ENCODE assay signal across 10 cellular contexts in the genomic region with DNA sequence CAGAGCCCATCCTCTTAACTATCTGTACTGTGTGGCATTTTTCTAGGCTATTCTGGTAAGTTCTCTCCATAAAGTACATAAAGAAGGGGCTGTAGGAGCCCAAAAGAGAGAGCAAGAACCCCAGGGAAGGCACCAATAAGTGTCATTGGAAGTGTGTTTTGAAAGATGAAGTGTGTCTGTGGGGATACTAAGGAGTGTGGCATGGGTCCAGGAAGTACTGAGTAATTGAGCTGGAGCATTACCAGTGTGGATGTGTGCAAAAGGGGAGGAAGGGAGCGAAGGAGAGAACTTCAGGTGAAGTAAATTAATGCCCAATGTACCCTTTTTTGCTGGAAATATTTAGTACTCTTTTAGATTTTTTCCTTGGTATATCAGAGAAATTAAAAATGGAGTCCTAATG.
DNase-seq lines count a peak whose midpoint lies in the region; ATAC-seq and TF ChIP-seq lines count a peak whose summit lies in the region.
"Had no signal": no experiment of that assay in that cellular context is flagged by ENCODE, and none has a peak within 500 bp of the region (broad histone marks: within the 10 kb centered on the region; RNA-seq: fewer than 3 reads in every experiment).

No MANE protein-coding gene starts in this region.

- H3K27ac ChIP-seq in aorta (ENCODE audit: low read depth in 1 of 2, low read length in 2 of 2) = no peak overlapping the region
- H3K27ac ChIP-seq: esophagus squamous epithelium had no signal

- H3K36me3 ChIP-seq in aorta (ENCODE audit: control insufficient read depth in 1 of 2, insufficient read depth in 2 of 2, low read length in 1 of 2) = peaks cover 0 to 2% of the 10 kb centered on the region in 2 donors
- H3K36me3 ChIP-seq: esophagus squamous epithelium had no signal

- CTCF ChIA-PET in WTC11 (lab: Charles Lee) = interaction anchor here (0.6 to 2.1 kb wide), 4 partner anchors 59 to 257 kb away, joined by 3 to 4 read pairs (median 4); no protein-coding TSS in a partner anchor

- peaks cover 13 to 36% of the 10 kb centered on the region in 2 donors for H3K36me3 Mint-ChIP-seq in activated T-cell treated with anti-CD3 and anti-CD28 coated beads, Interleukin-2, amount 50 U/mL, for 72 hours (ENCODE audit: insufficient read depth in 2 of 2)
- H3K36me3 Mint-ChIP-seq in WTC11 = peaks cover 25% of the 10 kb centered on the region

- H3K4me1 ChIP-seq in aorta (ENCODE audit: control insufficient read depth in 1 of 2, insufficient read depth in 2 of 2, low read length in 2 of 2) = no peaks in the 10 kb centered on the region

- H3K4me3 ChIP-seq in foreskin fibroblast (ENCODE audit: low read depth in 1 of 2, low read length in 2 of 2) (no peak overlapping the region), aorta (ENCODE audit: low read length in 2 of 2) (no peak overlapping the region)
- H3K4me3 ChIP-seq: BLaER1 treated with 17β-estradiol and CSF1 and Interleukin-3, amounts not matched to agents 10 nM and 100 nM; esophagus squamous epithelium had no signal

- H3K27me3 ChIP-seq in aorta (ENCODE audit: control insufficient read depth in 1 of 2, insufficient read depth in 2 of 2, low read length in 1 of 2) = no peaks in the 10 kb centered on the region
- H3K27me3 ChIP-seq: BLaER1 treated with 17β-estradiol and CSF1 and Interleukin-3, amounts not matched to agents 10 nM and 100 nM; esophagus squamous epithelium had no signal

- H3K4me3 Mint-ChIP-seq in activated T-cell treated with anti-CD3 and anti-CD28 coated beads, Interleukin-2, amount 50 U/mL, for 72 hours = peak overlapping the region in 1 of 2 donors; percentile 3
- H3K4me3 Mint-ChIP-seq in WTC11 = no peak overlapping the region

- H3K27ac Mint-ChIP-seq in activated T-cell treated with anti-CD3 and anti-CD28 coated beads, Interleukin-2, amount 50 U/mL, for 72 hours = peak overlapping the region; percentile 69
- peak overlapping the region; percentile 75 for H3K27ac Mint-ChIP-seq in WTC11

- WGBS in aorta, 2 donors = 44 to 46% methylated on average over 1 of the region's 1 CpG

- H3K27me3 Mint-ChIP-seq in activated T-cell treated with anti-CD3 and anti-CD28 coated beads, Interleukin-2, amount 50 U/mL, for 72 hours (ENCODE audit: low read depth) = no peaks in the 10 kb centered on the region
- no peaks in the 10 kb centered on the region for H3K27me3 Mint-ChIP-seq in WTC11 (ENCODE audit: low read depth)

- DNase-seq in activated T-cell treated with anti-CD3 and anti-CD28 coated beads, Interleukin-2, amount 50 U/mL, for 72 hours = no peak
- DNase-seq in activated T-cell treated with anti-CD3 and anti-CD28 coated beads, Interleukin-2, amount 50 U/mL, for 48 hours = no peak
- no peak for DNase-seq in WTC11 (ENCODE audit: low spot score)
- peak; percentile 43 to 73 for DNase-seq in foreskin fibroblast
- peak; percentile 62 for DNase-seq in stromal cell of bone marrow (ENCODE audit: low read depth)
- DNase-seq in stimulated activated CD4-positive, alpha-beta T cell treated with anti-CD3 and anti-CD28 coated beads, Interleukin-2, amount 100 ng/mL, for 24 hours = no peak
- DNase-seq in aorta = no peak
- DNase-seq: esophagus squamous epithelium had no signal

- intact Hi-C loops in aorta (cut with DNase I) = no loop called here

- peaks cover 0 to 1% of the 10 kb centered on the region in 2 donors for H3K9me3 Mint-ChIP-seq in activated T-cell treated with anti-CD3 and anti-CD28 coated beads, Interleukin-2, amount 50 U/mL, for 72 hours
- peaks cover 16% of the 10 kb centered on the region for H3K9me3 Mint-ChIP-seq in WTC11

- ATAC-seq in activated T-cell treated with anti-CD3 and anti-CD28 coated beads, Interleukin-2, amount 50 U/mL, for 72 hours (replicated peaks in 1 of 2) = no peak
- ATAC-seq in WTC11 (no peak), HG03175 (IDR thresholded peaks at IDR 0.05; ENCODE audit: unreplicated experiment) (no peak), aorta (ENCODE audit: low FRiP score) (no peak)

- peaks cover 94% of the 10 kb centered on the region for H3K4me1 Mint-ChIP-seq in activated T-cell treated with anti-CD3 and anti-CD28 coated beads, Interleukin-2, amount 50 U/mL, for 72 hours (ENCODE audit: low read depth)
- peaks cover 58% of the 10 kb centered on the region for H3K4me1 Mint-ChIP-seq in WTC11

- TF ChIP-seq CTCF in WTC11 (IDR thresholded peaks at IDR 0.05) (no peak), foreskin fibroblast (IDR thresholded peaks at IDR 0.05; ENCODE audit: low read depth, low read length) (no peak)

- POLR2A ChIA-PET in WTC11 (lab: Charles Lee) = no interaction called here

- H3K9me3 ChIP-seq in aorta (ENCODE audit: control insufficient read depth, low read length) = no peaks in the 10 kb centered on the region
- H3K9me3 ChIP-seq: esophagus squamous epithelium had no signal

TF ChIP-seq in WTC11, 78 proteins besides CTCF, POLR2A, EP300 and RAD21:
- TF ChIP-seq TEAD1 (CRISPR knock-in tag; IDR thresholded peaks at IDR 0.05) (no peak), FOXJ3 (CRISPR knock-in tag; IDR thresholded peaks at IDR 0.05; ENCODE audit: borderline replicate concordance) (no peak), NFYB (CRISPR knock-in tag; conservative IDR thresholded peaks at IDR 0.05; ENCODE audit: low read depth) (no peak), ERG (CRISPR knock-in tag; IDR thresholded peaks at IDR 0.05) (no peak), FOXP1 (CRISPR knock-in tag; IDR thresholded peaks at IDR 0.05; ENCODE audit: borderline replicate concordance) (no peak), ZNF263 (CRISPR knock-in tag; IDR thresholded peaks at IDR 0.05; ENCODE audit: low read depth) (no peak), SOX15 (CRISPR knock-in tag; IDR thresholded peaks at IDR 0.05) (no peak), ATF1 (CRISPR knock-in tag; IDR thresholded peaks at IDR 0.05) (no peak), OVOL2 (CRISPR knock-in tag; IDR thresholded peaks at IDR 0.05; ENCODE audit: borderline replicate concordance) (no peak), E2F5 (CRISPR knock-in tag; IDR thresholded peaks at IDR 0.05) (no peak), EMX1 (CRISPR knock-in tag; IDR thresholded peaks at IDR 0.05) (no peak)
- TF ChIP-seq, protein P1, sequence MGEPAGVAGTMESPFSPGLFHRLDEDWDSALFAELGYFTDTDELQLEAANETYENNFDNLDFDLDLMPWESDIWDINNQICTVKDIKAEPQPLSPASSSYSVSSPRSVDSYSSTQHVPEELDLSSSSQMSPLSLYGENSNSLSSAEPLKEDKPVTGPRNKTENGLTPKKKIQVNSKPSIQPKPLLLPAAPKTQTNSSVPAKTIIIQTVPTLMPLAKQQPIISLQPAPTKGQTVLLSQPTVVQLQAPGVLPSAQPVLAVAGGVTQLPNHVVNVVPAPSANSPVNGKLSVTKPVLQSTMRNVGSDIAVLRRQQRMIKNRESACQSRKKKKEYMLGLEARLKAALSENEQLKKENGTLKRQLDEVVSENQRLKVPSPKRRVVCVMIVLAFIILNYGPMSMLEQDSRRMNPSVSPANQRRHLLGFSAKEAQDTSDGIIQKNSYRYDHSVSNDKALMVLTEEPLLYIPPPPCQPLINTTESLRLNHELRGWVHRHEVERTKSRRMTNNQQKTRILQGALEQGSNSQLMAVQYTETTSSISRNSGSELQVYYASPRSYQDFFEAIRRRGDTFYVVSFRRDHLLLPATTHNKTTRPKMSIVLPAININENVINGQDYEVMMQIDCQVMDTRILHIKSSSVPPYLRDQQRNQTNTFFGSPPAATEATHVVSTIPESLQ (CRISPR knock-in tag; IDR thresholded peaks at IDR 0.05) = no peak

Comparison
In these comparisons a context has a peak if more than half of its experiments do, and no peak if none do; other contexts are left out.
1. DNase-seq: peak in foreskin fibroblast (2 of 2) and stromal cell of bone marrow (single experiment); none in activated T-cell treated with anti-CD3 and anti-CD28 coated beads, Interleukin-2, amount 50 U/mL, for 72 hours (0 of 2), activated T-cell treated with anti-CD3 and anti-CD28 coated beads, Interleukin-2, amount 50 U/mL, for 48 hours (0 of 2), WTC11 (single experiment), stimulated activated CD4-positive, alpha-beta T cell treated with anti-CD3 and anti-CD28 coated beads, Interleukin-2, amount 100 ng/mL, for 24 hours (0 of 2) and aorta (0 of 2).